In the genomic region with DNA sequence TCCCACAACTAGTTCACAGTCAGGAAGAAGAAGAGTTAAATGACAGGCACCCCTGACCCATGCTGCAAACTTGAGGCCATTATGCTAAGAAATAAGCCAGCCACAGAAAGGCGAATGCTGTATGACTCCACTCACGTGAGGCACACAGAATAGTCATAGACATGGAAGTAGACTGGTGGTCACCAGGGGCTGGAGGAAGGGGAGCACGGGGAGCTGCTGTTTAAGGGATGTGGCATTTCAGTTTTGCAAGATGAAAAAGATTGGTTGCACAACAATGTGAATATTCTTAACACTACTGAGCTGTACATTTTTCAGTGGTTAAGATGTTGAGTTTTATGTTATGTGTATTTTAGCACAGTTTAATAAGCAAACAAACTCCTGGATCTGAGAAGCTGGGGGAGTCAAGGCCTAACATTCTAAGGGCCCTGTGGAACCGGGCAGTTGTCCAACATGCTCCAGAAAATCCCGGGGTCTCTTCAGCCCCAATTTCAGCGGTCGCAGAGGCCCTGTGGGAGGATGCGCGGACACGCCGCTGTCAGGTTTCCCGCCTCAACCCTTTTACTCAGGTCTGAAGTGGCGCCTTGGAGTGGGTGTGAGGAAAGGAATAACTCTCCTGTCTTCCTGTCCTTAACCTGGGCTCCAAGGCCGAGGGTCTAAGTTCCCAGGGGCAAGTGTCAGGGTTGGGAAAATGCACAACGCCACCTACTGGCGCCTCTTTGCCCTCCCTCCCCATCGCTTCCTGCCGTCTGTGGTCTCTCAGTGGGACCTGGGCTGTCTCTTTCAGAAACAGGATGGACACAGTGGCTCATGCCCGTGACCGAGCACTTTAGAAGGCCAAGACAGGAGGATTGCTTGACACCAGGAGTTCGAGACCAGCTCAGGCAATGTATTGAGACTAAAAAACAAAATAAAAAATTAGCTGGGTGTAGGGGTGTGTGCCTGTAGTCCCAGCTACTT, we compare ENCODE assay signal across 9 cellular contexts.
DNase-seq lines count a peak whose midpoint lies in the region; ATAC-seq lines count a peak whose summit lies in the region.
"Had no signal": no experiment of that assay in that cellular context is flagged by ENCODE, and none has a peak within 500 bp of the region (broad histone marks: within the 10 kb centered on the region; RNA-seq: fewer than 3 reads in every experiment).

No MANE protein-coding gene starts in this region.

- peaks cover 15% of the 10 kb centered on the region for H3K4me1 Mint-ChIP-seq in activated naive CD8-positive, alpha-beta T cell treated with anti-CD3 and anti-CD28 coated beads, Interleukin-2, amount 50 U/mL, for 24 hours
- peaks cover 2% of the 10 kb centered on the region for H3K4me1 Mint-ChIP-seq in memory B cell

- H3K4me1 ChIP-seq in NT2/D1 (ENCODE audit: insufficient read depth, insufficient read length) = no peaks in the 10 kb centered on the region

- no peaks in the 10 kb centered on the region for H3K36me3 ChIP-seq in NT2/D1 (ENCODE audit: insufficient read depth, insufficient read length, low read length)

- H3K4me3 Mint-ChIP-seq in activated naive CD8-positive, alpha-beta T cell treated with anti-CD3 and anti-CD28 coated beads, Interleukin-2, amount 50 U/mL, for 24 hours = no peak overlapping the region
- no peak overlapping the region for H3K4me3 Mint-ChIP-seq in memory B cell

- H3K9me3 Mint-ChIP-seq in activated naive CD8-positive, alpha-beta T cell treated with anti-CD3 and anti-CD28 coated beads, Interleukin-2, amount 50 U/mL, for 24 hours = no peaks in the 10 kb centered on the region
- H3K9me3 Mint-ChIP-seq in memory B cell = no peaks in the 10 kb centered on the region

- peaks cover 10% of the 10 kb centered on the region for H3K27me3 Mint-ChIP-seq in activated naive CD8-positive, alpha-beta T cell treated with anti-CD3 and anti-CD28 coated beads, Interleukin-2, amount 50 U/mL, for 24 hours
- peaks cover 9% of the 10 kb centered on the region for H3K27me3 Mint-ChIP-seq in memory B cell

- no peaks in the 10 kb centered on the region for H3K9me3 ChIP-seq in NT2/D1 (ENCODE audit: insufficient read depth, low read length)

- DNase-seq in activated CD4-positive, CD25-positive, alpha-beta regulatory T cell (lab: John Stamatoyannopoulos, UW) = no peak
- DNase-seq in NT2/D1 (ENCODE audit: low read depth, low spot score) = peak; percentile 48
- peak; percentile 60 for DNase-seq in activated naive CD8-positive, alpha-beta T cell treated with anti-CD3 and anti-CD28 coated beads, Interleukin-2, amount 50 U/mL, for 24 hours
- DNase-seq in memory B cell (ENCODE audit: low spot score in 2 of 2) = peak in 1 of 2 donors; percentile 14
- no peak for DNase-seq in inferior parietal cortex (ENCODE audit: extremely low spot score)

- no peak overlapping the region for H3K27ac Mint-ChIP-seq in activated naive CD8-positive, alpha-beta T cell treated with anti-CD3 and anti-CD28 coated beads, Interleukin-2, amount 50 U/mL, for 24 hours
- no peak overlapping the region for H3K27ac Mint-ChIP-seq in memory B cell

- H3K9ac ChIP-seq in NT2/D1 (ENCODE audit: insufficient read length, low read depth) = no peak overlapping the region

- H3K4me3 ChIP-seq in NT2/D1 (ENCODE audit: insufficient read length, low read depth) = no peak overlapping the region
- H3K4me3 ChIP-seq: skin epidermis had no signal

- no peaks in the 10 kb centered on the region for H3K36me3 Mint-ChIP-seq in activated naive CD8-positive, alpha-beta T cell treated with anti-CD3 and anti-CD28 coated beads, Interleukin-2, amount 50 U/mL, for 24 hours (ENCODE audit: low read depth)
- H3K36me3 Mint-ChIP-seq in memory B cell = peaks cover 2% of the 10 kb centered on the region

- peak; percentile 38 to 46 for ATAC-seq in activated CD4-positive, CD25-positive, alpha-beta regulatory T cell treated with anti-CD3 and anti-CD28 coated beads, Interleukin-2, amount 50 U/mL, for 24 hours
- peak; percentile 39 for ATAC-seq in activated naive CD8-positive, alpha-beta T cell treated with anti-CD3 and anti-CD28 coated beads, Interleukin-2, amount 50 U/mL, for 24 hours
- peak; percentile 60 for ATAC-seq in memory B cell (ENCODE audit: low read depth)
- ATAC-seq in HG03139 (IDR thresholded peaks at IDR 0.05; ENCODE audit: unreplicated experiment) = no peak
- ATAC-seq in GM19328 (IDR thresholded peaks at IDR 0.05; ENCODE audit: unreplicated experiment) = no peak

- H3K27me3 ChIP-seq in NT2/D1 (ENCODE audit: insufficient read depth, insufficient read length) = no peaks in the 10 kb centered on the region

Comparison
In these comparisons a context has a peak if more than half of its experiments do, and no peak if none do; other contexts are left out.
1. ATAC-seq: peak in activated CD4-positive, CD25-positive, alpha-beta regulatory T cell treated with anti-CD3 and anti-CD28 coated beads, Interleukin-2, amount 50 U/mL, for 24 hours (2 of 2), activated naive CD8-positive, alpha-beta T cell treated with anti-CD3 and anti-CD28 coated beads, Interleukin-2, amount 50 U/mL, for 24 hours (single experiment) and memory B cell (single experiment); none in HG03139 (single experiment) and GM19328 (single experiment).
2. DNase-seq: peak in NT2/D1 (single experiment) and activated naive CD8-positive, alpha-beta T cell treated with anti-CD3 and anti-CD28 coated beads, Interleukin-2, amount 50 U/mL, for 24 hours (single experiment); none in activated CD4-positive, CD25-positive, alpha-beta regulatory T cell (0 of 4) and inferior parietal cortex (single experiment).